1 cellular context compared by ENCODE assay signal in genomic region chr9:18980124-18980660, GRCh38.
TF ChIP-seq lines count a peak whose summit lies in the region.

No MANE protein-coding gene starts in this region.

TF ChIP-seq in HEK293, 187 proteins besides CTCF, POLR2A, EP300 and RAD21 (continued from another document):
- no peak for TF ChIP-seq ZNF555 (tag by site-specific recombination; conservative IDR thresholded peaks at IDR 0.05)
- TF ChIP-seq, protein P1, sequence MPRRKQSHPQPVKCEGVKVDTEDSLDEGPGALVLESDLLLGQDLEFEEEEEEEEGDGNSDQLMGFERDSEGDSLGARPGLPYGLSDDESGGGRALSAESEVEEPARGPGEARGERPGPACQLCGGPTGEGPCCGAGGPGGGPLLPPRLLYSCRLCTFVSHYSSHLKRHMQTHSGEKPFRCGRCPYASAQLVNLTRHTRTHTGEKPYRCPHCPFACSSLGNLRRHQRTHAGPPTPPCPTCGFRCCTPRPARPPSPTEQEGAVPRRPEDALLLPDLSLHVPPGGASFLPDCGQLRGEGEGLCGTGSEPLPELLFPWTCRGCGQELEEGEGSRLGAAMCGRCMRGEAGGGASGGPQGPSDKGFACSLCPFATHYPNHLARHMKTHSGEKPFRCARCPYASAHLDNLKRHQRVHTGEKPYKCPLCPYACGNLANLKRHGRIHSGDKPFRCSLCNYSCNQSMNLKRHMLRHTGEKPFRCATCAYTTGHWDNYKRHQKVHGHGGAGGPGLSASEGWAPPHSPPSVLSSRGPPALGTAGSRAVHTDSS (tag by site-specific recombination; IDR thresholded peaks at IDR 0.05) = peak; percentile 66
